ENCODE assay signal across 8 cellular contexts in the genomic region with DNA sequence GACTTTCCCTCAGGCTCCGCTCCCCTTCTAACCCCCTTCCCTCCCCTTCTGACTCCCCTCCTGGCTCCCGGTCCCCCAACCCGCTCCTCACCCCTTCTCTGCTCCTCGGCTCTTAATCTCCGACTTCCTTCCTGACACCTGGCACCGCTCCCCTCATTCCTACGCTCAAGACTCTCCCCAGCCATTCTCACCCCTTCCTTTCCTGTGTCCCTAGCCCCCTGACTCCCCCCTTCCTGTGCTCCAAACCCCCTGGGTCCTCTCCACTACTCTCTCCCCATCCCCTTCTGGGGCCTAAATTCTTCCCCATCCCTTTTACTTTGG. TPM values are rescaled to one million over a fixed set of nuclear protein-coding genes. Genes with fewer than 3 reads are reported as not detected.
DNase-seq lines count a peak whose midpoint lies in the region; ATAC-seq lines count a peak whose summit lies in the region.

No MANE protein-coding gene starts in this region.

- H3K27ac Mint-ChIP-seq in activated CD4-positive, alpha-beta memory T cell treated with anti-CD3 and anti-CD28 coated beads, Interleukin-2, amount 10 ng/mL, durations not matched to agents 7 days and 5 days, result peak overlapping the region; percentile 93
- H3K27ac Mint-ChIP-seq in stimulated activated memory B cell treated with anti-CD40 and anti-IgM and Interleukin-4, amounts not matched to agents 10 μg/mL and 1 μg/mL and 100 μg/mL, for 72 hours, result peak overlapping the region; percentile 90

- no peaks in the 10 kb centered on the region for H3K9me3 Mint-ChIP-seq in activated CD4-positive, alpha-beta memory T cell treated with anti-CD3 and anti-CD28 coated beads, Interleukin-2, amount 10 ng/mL, durations not matched to agents 7 days and 5 days
- H3K9me3 Mint-ChIP-seq in stimulated activated memory B cell treated with anti-CD40 and anti-IgM and Interleukin-4, amounts not matched to agents 10 μg/mL and 1 μg/mL and 100 μg/mL, for 72 hours, result no peaks in the 10 kb centered on the region

- ATAC-seq in stimulated activated memory B cell treated with anti-CD40 and anti-IgM and Interleukin-4, amounts not matched to agents 10 μg/mL and 1 μg/mL and 100 μg/mL, for 72 hours, result peak; percentile 39
- no peak for ATAC-seq in GM19452 (IDR thresholded peaks at IDR 0.05; ENCODE audit: unreplicated experiment)

- H3K27me3 Mint-ChIP-seq in activated CD4-positive, alpha-beta memory T cell treated with anti-CD3 and anti-CD28 coated beads, Interleukin-2, amount 10 ng/mL, durations not matched to agents 7 days and 5 days, result no peaks in the 10 kb centered on the region
- H3K27me3 Mint-ChIP-seq in stimulated activated memory B cell treated with anti-CD40 and anti-IgM and Interleukin-4, amounts not matched to agents 10 μg/mL and 1 μg/mL and 100 μg/mL, for 72 hours, result no peaks in the 10 kb centered on the region

- CTCF ChIA-PET in activated CD4-positive, alpha-beta memory T cell treated with anti-CD3 and anti-CD28 coated beads, Interleukin-2, amount 10 ng/mL, durations not matched to agents 7 days and 5 days (lab: Charles Lee), result interaction anchor here (0.6 kb wide), 1 partner anchor 192 kb away, joined by 4 read pairs; no protein-coding TSS in a partner anchor

- POLR2A ChIA-PET in activated CD4-positive, alpha-beta memory T cell treated with anti-CD3 and anti-CD28 coated beads, Interleukin-2, amount 10 ng/mL, durations not matched to agents 7 days and 5 days (lab: Charles Lee), result interaction anchor here (1.5 to 4.3 kb wide), 2 partner anchors 11 to 739 kb away, joined by 3 to 34 read pairs; a partner anchor contains a TSS

- H3K36me3 ChIP-seq in iPS DF 6.9 (ENCODE audit: control insufficient read depth, insufficient read depth, low read length), result peaks cover 4% of the 10 kb centered on the region

- peaks cover 29% of the 10 kb centered on the region for H3K36me3 Mint-ChIP-seq in activated CD4-positive, alpha-beta memory T cell treated with anti-CD3 and anti-CD28 coated beads, Interleukin-2, amount 10 ng/mL, durations not matched to agents 7 days and 5 days (ENCODE audit: low read depth)
- peaks cover 24% of the 10 kb centered on the region for H3K36me3 Mint-ChIP-seq in stimulated activated memory B cell treated with anti-CD40 and anti-IgM and Interleukin-4, amounts not matched to agents 10 μg/mL and 1 μg/mL and 100 μg/mL, for 72 hours

- whole genome bisulfite sequencing in iPS DF 6.9 (ENCODE audit: insufficient coverage, insufficient read length), result no CpG with 5 or more reads among the region's 7 CpGs

- H3K9me3 ChIP-seq in iPS DF 6.9 (ENCODE audit: control insufficient read depth, insufficient read depth, low read length), result no peaks in the 10 kb centered on the region

- H3K4me3 ChIP-seq in iPS DF 6.9 (ENCODE audit: low read length), result peak overlapping the region; percentile 92

- DNase-seq in DMS53 (lab: John Stamatoyannopoulos, UW) (peak; percentile 41), DMS53 treated with DMSO at 0.1 percent for 48 hours (lab: John Stamatoyannopoulos, UW; ENCODE audit: unreplicated experiment) (no peak), iPS DF 6.9 (ENCODE audit: low read depth, low spot score) (no peak), ureter (ENCODE audit: low spot score) (no peak), NAMALWA (ENCODE audit: low spot score) (no peak)
- no peak for DNase-seq in activated CD4-positive, alpha-beta memory T cell treated with anti-CD3 and anti-CD28 coated beads, Interleukin-2, amount 10 ng/mL, durations not matched to agents 7 days and 5 days

- peak overlapping the region; percentile 87 for H3K4me3 Mint-ChIP-seq in activated CD4-positive, alpha-beta memory T cell treated with anti-CD3 and anti-CD28 coated beads, Interleukin-2, amount 10 ng/mL, durations not matched to agents 7 days and 5 days
- H3K4me3 Mint-ChIP-seq in stimulated activated memory B cell treated with anti-CD40 and anti-IgM and Interleukin-4, amounts not matched to agents 10 μg/mL and 1 μg/mL and 100 μg/mL, for 72 hours, result peak overlapping the region; percentile 93

- no peaks in the 10 kb centered on the region for H3K4me1 ChIP-seq in iPS DF 6.9 (ENCODE audit: control insufficient read depth, insufficient read depth, low read length)

- H3K4me1 Mint-ChIP-seq in activated CD4-positive, alpha-beta memory T cell treated with anti-CD3 and anti-CD28 coated beads, Interleukin-2, amount 10 ng/mL, durations not matched to agents 7 days and 5 days, result peaks cover 18% of the 10 kb centered on the region
- H3K4me1 Mint-ChIP-seq in stimulated activated memory B cell treated with anti-CD40 and anti-IgM and Interleukin-4, amounts not matched to agents 10 μg/mL and 1 μg/mL and 100 μg/mL, for 72 hours, result peaks cover 12% of the 10 kb centered on the region

- H3K27ac ChIP-seq in iPS DF 6.9 (ENCODE audit: low read length), result no peak overlapping the region

- no peaks in the 10 kb centered on the region for H3K27me3 ChIP-seq in iPS DF 6.9 (ENCODE audit: control insufficient read depth, insufficient read depth, low read length)

RNA-seq across cellular contexts. Expression of a gene that starts 0.7 kb away (rescaled TPM):
- 100 to 1,000 TPM; 136 to 147 TPM for total RNA-seq in activated CD4-positive, alpha-beta memory T cell treated with anti-CD3 and anti-CD28 coated beads, Interleukin-2, amount 10 ng/mL, durations not matched to agents 7 days and 5 days
- 54.7 TPM for total RNA-seq in ureter

RNA-seq across cellular contexts. Expression of a gene that starts 10.6 kb away (rescaled TPM):
- 10 to 100 TPM; 52.0 to 52.5 TPM for total RNA-seq in activated CD4-positive, alpha-beta memory T cell treated with anti-CD3 and anti-CD28 coated beads, Interleukin-2, amount 10 ng/mL, durations not matched to agents 7 days and 5 days
- total RNA-seq in ureter, result 60.7 TPM

RNA-seq across cellular contexts. Expression of a gene that starts 13.7 kb away (rescaled TPM):
- 1 to 10 TPM; 2.3 to 2.7 TPM for total RNA-seq in activated CD4-positive, alpha-beta memory T cell treated with anti-CD3 and anti-CD28 coated beads, Interleukin-2, amount 10 ng/mL, durations not matched to agents 7 days and 5 days
- total RNA-seq in ureter, result 1.1 TPM

RNA-seq across cellular contexts. Expression of a gene that starts 28.6 kb away (rescaled TPM):
- under 1 TPM; 0.15 to 0.30 TPM for total RNA-seq in activated CD4-positive, alpha-beta memory T cell treated with anti-CD3 and anti-CD28 coated beads, Interleukin-2, amount 10 ng/mL, durations not matched to agents 7 days and 5 days
- not detected for total RNA-seq in ureter

RNA-seq across cellular contexts. Expression of a gene that starts 31.0 kb away (rescaled TPM):
- 10 to 100 TPM; 75.5 to 79.8 TPM for total RNA-seq in activated CD4-positive, alpha-beta memory T cell treated with anti-CD3 and anti-CD28 coated beads, Interleukin-2, amount 10 ng/mL, durations not matched to agents 7 days and 5 days
- 52.9 TPM for total RNA-seq in ureter
